In the genomic region with DNA sequence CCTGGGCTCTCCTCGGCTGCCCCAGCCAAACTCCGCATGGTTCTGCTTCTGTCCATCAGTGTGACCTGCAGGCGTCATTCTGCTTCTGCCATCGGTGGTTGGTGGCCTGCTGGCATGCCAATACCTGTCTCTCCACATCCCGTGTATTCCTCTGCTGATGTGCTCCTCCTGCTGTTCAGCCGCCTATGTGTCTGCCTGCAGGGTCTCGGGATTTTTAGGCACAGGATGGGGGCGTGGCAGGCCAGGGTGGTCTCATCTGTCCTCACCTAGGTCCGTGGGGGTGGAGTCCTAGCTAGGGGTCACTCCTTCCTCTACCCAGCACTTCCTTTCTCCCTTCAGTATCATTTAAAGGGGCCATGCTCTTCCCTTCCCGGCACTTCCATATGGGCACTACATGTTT, we compare ENCODE assay signal across 20 cellular contexts. TPM values are rescaled to one million over a fixed set of nuclear protein-coding genes. Genes with fewer than 3 reads are reported as not detected.
"Had no signal": no experiment of that assay in that cellular context is flagged by ENCODE, and none has a peak within 500 bp of the region (broad histone marks: within the 10 kb centered on the region; RNA-seq: fewer than 3 reads in every experiment).

No MANE protein-coding gene starts in this region.

- H3K9me3 Mint-ChIP-seq: effector memory CD8-positive, alpha-beta T cell; memory B cell; natural killer cell treated with Interleukin-12 subunit alpha and Interleukin-12 subunit beta and Interleukin-15 and Interleukin-18, amount 100 ng/mL, for 72 hours had no signal

- H3K27me3 Mint-ChIP-seq: memory B cell, progenitor cell of endocrine pancreas had no signal

- H3K36me3 Mint-ChIP-seq: memory B cell; natural killer cell treated with Interleukin-12 subunit alpha and Interleukin-12 subunit beta and Interleukin-15 and Interleukin-18, amount 100 ng/mL, for 72 hours; neural progenitor cell had no signal

- H3K4me3 Mint-ChIP-seq: effector memory CD8-positive, alpha-beta T cell; memory B cell; natural killer cell treated with Interleukin-12 subunit alpha and Interleukin-12 subunit beta and Interleukin-15 and Interleukin-18, amount 100 ng/mL, for 72 hours; neural progenitor cell had no signal

- H3K9me3 ChIP-seq: lower lobe of right lung, ovary, thyroid gland had no signal

- H3K4me3 ChIP-seq: left ventricle myocardium inferior, neural progenitor cell, ovary, thyroid gland had no signal

- H3K4me1 Mint-ChIP-seq: memory B cell, neural progenitor cell had no signal

- H3K27ac Mint-ChIP-seq: effector memory CD8-positive, alpha-beta T cell; memory B cell; natural killer cell treated with Interleukin-12 subunit alpha and Interleukin-12 subunit beta and Interleukin-15 and Interleukin-18, amount 100 ng/mL, for 72 hours; neural progenitor cell; progenitor cell of endocrine pancreas had no signal

- ATAC-seq: effector memory CD8-positive, alpha-beta T cell; foreskin keratinocyte; natural killer cell treated with Interleukin-12 subunit alpha and Interleukin-12 subunit beta and Interleukin-15 and Interleukin-18, amount 100 ng/mL, for 72 hours; right cardiac atrium had no signal

- H3K27me3 ChIP-seq: foreskin keratinocyte, neural progenitor cell, ovary, thyroid gland had no signal

- H2AFZ ChIP-seq: neural progenitor cell had no signal

- DNase-seq: effector memory CD8-positive, alpha-beta T cell; erythroblast; foreskin keratinocyte; kidney; left cardiac atrium; left ventricle myocardium inferior; lower lobe of right lung; midbrain; nucleus accumbens; ovary; right cardiac atrium; small intestine; stimulated activated CD4-positive, alpha-beta T cell treated with anti-CD3 and anti-CD28 coated beads, Interleukin-2, amount 100 ng/mL, for 48 hours; stimulated activated naive CD4-positive, alpha-beta T cell treated with Interleukin-2 at 50 U/mL for 16 hours; thyroid gland had no signal

- H3K9ac ChIP-seq: neural progenitor cell had no signal

- H3K4me2 ChIP-seq: neural progenitor cell had no signal

- H3K4me1 ChIP-seq: foreskin keratinocyte, left ventricle myocardium inferior, neural progenitor cell, thyroid gland had no signal

- H3K27ac ChIP-seq: foreskin keratinocyte, left ventricle myocardium inferior, neural progenitor cell, ovary, thyroid gland had no signal

- H3K36me3 ChIP-seq: left ventricle myocardium inferior, lower lobe of right lung, neural progenitor cell, ovary, thyroid gland had no signal

RNA-seq across cellular contexts. Expression of gene SGCG, which starts 33.0 kb away (rescaled TPM):
- total RNA-seq: endothelial cell of umbilical vein; foreskin keratinocyte; natural killer cell treated with Interleukin-12 subunit alpha and Interleukin-12 subunit beta and Interleukin-15 and Interleukin-18, amount 100 ng/mL, for 72 hours; progenitor cell of endocrine pancreas had no signal
- polyA plus RNA-seq: foreskin keratinocyte had no signal
